33 cellular contexts compared by ENCODE assay signal in the genomic region with DNA sequence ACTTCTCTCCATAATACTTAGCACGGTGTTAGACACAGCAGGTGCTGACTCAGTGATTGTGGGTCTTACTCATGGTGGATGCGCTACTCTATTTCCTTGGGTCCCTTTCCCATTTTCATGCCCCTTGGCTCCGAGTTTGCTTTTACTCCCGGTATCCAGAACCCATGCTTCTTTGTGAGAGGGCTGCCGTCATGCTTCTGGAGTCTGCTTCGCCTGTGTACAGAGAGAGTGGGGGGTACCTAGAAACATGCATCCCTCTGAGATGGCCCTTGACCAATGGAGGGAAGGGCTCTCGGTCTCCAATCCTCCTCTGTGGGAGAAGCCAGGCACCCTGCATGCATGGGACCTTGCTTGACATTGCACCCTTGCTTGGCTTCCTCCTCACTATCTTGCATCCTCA.
"Had no signal": no experiment of that assay in that cellular context is flagged by ENCODE, and none has a peak within 500 bp of the region (broad histone marks: within the 10 kb centered on the region; RNA-seq: fewer than 3 reads in every experiment).

No MANE protein-coding gene starts in this region.

- H3K36me3 ChIP-seq: SJCRH30 had no signal

- H3K4me1 ChIP-seq: SJCRH30 had no signal

- H3K27me3 ChIP-seq: SJCRH30 had no signal

- H3K9me3 ChIP-seq: SJCRH30 had no signal

- H3K27ac ChIP-seq: KMS-11, PC-9, RWPE1, SJCRH30, SK-N-MC had no signal

- DNase-seq: Karpas-422, KBM-7, NCI-H1048, NCI-H1092 treated with DMSO at 0.1 percent for 48 hours, NCI-H1105 treated with DMSO at 0.1 percent for 48 hours, NCI-H1417, NCI-H1436, NCI-H146, NCI-H1694, NCI-H187, NCI-H1930, NCI-H2029 treated with DMSO at 0.1 percent for 48 hours, NCI-H2081 treated with DMSO at 0.1 percent for 48 hours, NCI-H2107, NCI-H2171, NCI-H226, NCI-H446 treated with DMSO at 0.1 percent for 48 hours, NCI-H510A, NCI-H526, NCI-H69, NCI-H748 treated with DMSO at 0.1 percent for 48 hours, NCI-H82, PC-9, SHP77, SIG-M5, SJCRH30 had no signal

- H3K4me2 ChIP-seq: KMS-11, PC-9 had no signal

- H3K4me3 ChIP-seq: PC-9, SJCRH30, SK-N-MC had no signal

- FAIRE-seq: RCC 7860 had no signal

- H2AFZ ChIP-seq: PC-9 had no signal

- H3K9ac ChIP-seq: KMS-11 had no signal

- ATAC-seq: Panc1, Right ventricle myocardium inferior, SK-N-SH treated with all-trans-retinoic acid at 6 μM for 48 hours had no signal
